8 cellular contexts compared by ENCODE assay signal in the genomic region with DNA sequence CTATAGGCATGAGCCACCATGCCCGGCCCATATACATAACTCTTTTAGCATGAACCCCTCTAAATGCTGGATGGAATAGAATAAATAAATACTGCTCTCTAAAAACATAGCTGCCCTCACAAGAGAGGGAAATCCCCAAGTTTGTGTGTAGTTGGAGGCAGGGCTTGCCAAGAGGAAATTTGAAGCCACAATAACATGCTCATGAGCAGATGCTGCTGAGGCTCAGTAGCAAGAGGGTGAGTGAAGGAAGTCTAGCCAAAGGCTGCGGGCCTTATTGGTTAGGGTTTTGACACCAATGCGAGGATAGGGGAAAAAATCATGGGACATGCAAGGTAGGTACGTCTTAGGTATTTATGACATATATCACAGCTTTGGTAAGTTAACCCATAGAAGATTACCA. TPM values are rescaled to one million over a fixed set of nuclear protein-coding genes. Genes with fewer than 3 reads are reported as not detected.
A peak's percentile ranks its signal among the peaks of the same experiment; 100 is the strongest.
DNase-seq lines count a peak whose midpoint lies in the region; ATAC-seq, FAIRE-seq and TF ChIP-seq lines count a peak whose summit lies in the region.

No MANE protein-coding gene starts in this region.

- intact Hi-C loops in HepG2 (cut with micrococcal nuclease; ENCODE audit: unreplicated experiment) = no loop called here

- POLR2A ChIA-PET in HepG2 (lab: Yijun Ruan, JAX) = no interaction called here

- TF ChIP-seq CTCF in fibroblast of mammary gland (conservative IDR thresholded peaks at IDR 0.05; ENCODE audit: control insufficient read depth, insufficient read depth, low read depth, low read length) = no peak
- no peak for TF ChIP-seq CTCF in HepG2 (CRISPR knock-in tag; IDR thresholded peaks at IDR 0.05)
- no peak for TF ChIP-seq CTCF in right atrium auricular region (IDR thresholded peaks at IDR 0.05)

- ATAC-seq in GM18502 (IDR thresholded peaks at IDR 0.05; ENCODE audit: poor library complexity, unreplicated experiment) (peak; percentile 81), HG02571 (IDR thresholded peaks at IDR 0.05; ENCODE audit: unreplicated experiment) (peak; percentile 48), HepG2 (no peak)

- no TSS peak for BruUV-seq in HepG2 (replicated peaks; lab: Mats Ljungman, UMichigan)

- H3K4me1 ChIP-seq in HepG2 (ENCODE audit: insufficient read depth, low read length) = no peaks in the 10 kb centered on the region
- H3K4me1 ChIP-seq in right atrium auricular region = no peaks in the 10 kb centered on the region

- FAIRE-seq in HepG2 (lab: Jason Lieb, UNC) = no peak

- in situ Hi-C loops in HepG2 (cut with HindIII; ENCODE audit: extremely low pct_ligation_motif_present, low pct_unique_long_range_greater_than_20kb) = no loop called here

- H3K9me3 ChIP-seq in HepG2 (ENCODE audit: low read length) (no peaks in the 10 kb centered on the region), right atrium auricular region (no peaks in the 10 kb centered on the region)

- H3K27ac ChIP-seq in HepG2 (ENCODE audit: extremely low read length, insufficient read depth, low read length) = no peak overlapping the region
- H3K27ac ChIP-seq in right atrium auricular region = no peak overlapping the region

- H3K27me3 ChIP-seq in HepG2 (ENCODE audit: control insufficient read depth in 1 of 2, insufficient read depth in 2 of 2, low read length in 2 of 2) = no peaks in the 10 kb centered on the region
- no peaks in the 10 kb centered on the region for H3K27me3 ChIP-seq in right atrium auricular region

- no peaks in the 10 kb centered on the region for H3K79me2 ChIP-seq in HepG2 (ENCODE audit: insufficient read depth, low read length)

- H3K4me3 ChIP-seq in fibroblast of mammary gland (ENCODE audit: control insufficient read depth, low read depth, low read length) (no peak overlapping the region), HepG2 (replicated peaks in 1 of 3; ENCODE audit: insufficient read depth in 1 of 3, low read depth in 2 of 3, low read length in 3 of 3) (no peak overlapping the region), right atrium auricular region (no peak overlapping the region)

- H3K36me3 ChIP-seq in HepG2 (replicated peaks in 1 of 2; ENCODE audit: control insufficient read depth in 1 of 2, insufficient read depth in 2 of 2, low read length in 2 of 2) (no peaks in the 10 kb centered on the region), right atrium auricular region (no peaks in the 10 kb centered on the region)

- DNase-seq in T-helper 2 cell = peak in 3 of 5 experiments; percentile 47 to 88 (median 54)
- peak; percentile 33 for DNase-seq in fibroblast of mammary gland (ENCODE audit: low read depth)
- no peak for DNase-seq in HepG2 (ENCODE audit: low spot score)
- DNase-seq in NCI-H1092 treated with DMSO at 0.1 percent for 48 hours (lab: John Stamatoyannopoulos, UW) = no peak
- no peak for DNase-seq in right atrium auricular region (ENCODE audit: low spot score)
- no peak for DNase-seq in inferior parietal cortex (ENCODE audit: extremely low spot score)

- no peak overlapping the region for H3K9ac ChIP-seq in HepG2 (ENCODE audit: insufficient read depth, low read depth, low read length)

- no peak overlapping the region for H2AFZ ChIP-seq in HepG2 (ENCODE audit: low read length)

- no peak for TF ChIP-seq RAD21 in HepG2 (CRISPR knock-in tag; IDR thresholded peaks at IDR 0.05)

- no peak overlapping the region for H3K4me2 ChIP-seq in HepG2 (ENCODE audit: low read depth, low read length)

- CTCF ChIA-PET in HepG2 (lab: Yijun Ruan, JAX; ENCODE audit: low intra/inter-chr PET ratio, low total read pairs) = no interaction called here

- 19% methylated on average over 4 of the region's 4 CpGs for WGBS in HepG2 (ENCODE audit: low lambda C conversion rate)

- no peak for TF ChIP-seq POLR2A in HepG2 (IDR thresholded peaks at IDR 0.05; ENCODE audit: insufficient read depth in 1 of 2, low read depth in 2 of 2, low read length in 2 of 2)

- TF ChIP-seq EP300 in HepG2 (IDR thresholded peaks at IDR 0.05; ENCODE audit: low read depth in 2 of 2, low read length in 2 of 2) = no peak
- no peak for TF ChIP-seq EP300 in HepG2 (CRISPR knock-in tag; IDR thresholded peaks at IDR 0.05; ENCODE audit: borderline replicate concordance)

- no peaks in the 10 kb centered on the region for H4K20me1 ChIP-seq in HepG2 (ENCODE audit: insufficient read depth, low read length)

TF ChIP-seq in HepG2, 621 proteins besides CTCF, POLR2A, EP300 and RAD21 (continues in another document):
- TF ChIP-seq, protein P1, sequence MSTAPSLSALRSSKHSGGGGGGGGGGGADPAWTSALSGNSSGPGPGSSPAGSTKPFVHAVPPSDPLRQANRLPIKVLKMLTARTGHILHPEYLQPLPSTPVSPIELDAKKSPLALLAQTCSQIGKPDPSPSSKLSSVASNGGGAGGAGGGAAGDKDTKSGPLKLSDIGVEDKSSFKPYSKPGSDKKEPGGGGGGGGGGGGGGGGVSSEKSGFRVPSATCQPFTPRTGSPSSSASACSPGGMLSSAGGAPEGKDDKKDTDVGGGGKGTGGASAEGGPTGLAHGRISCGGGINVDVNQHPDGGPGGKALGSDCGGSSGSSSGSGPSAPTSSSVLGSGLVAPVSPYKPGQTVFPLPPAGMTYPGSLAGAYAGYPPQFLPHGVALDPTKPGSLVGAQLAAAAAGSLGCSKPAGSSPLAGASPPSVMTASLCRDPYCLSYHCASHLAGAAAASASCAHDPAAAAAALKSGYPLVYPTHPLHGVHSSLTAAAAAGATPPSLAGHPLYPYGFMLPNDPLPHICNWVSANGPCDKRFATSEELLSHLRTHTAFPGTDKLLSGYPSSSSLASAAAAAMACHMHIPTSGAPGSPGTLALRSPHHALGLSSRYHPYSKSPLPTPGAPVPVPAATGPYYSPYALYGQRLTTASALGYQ (CRISPR knock-in tag; IDR thresholded peaks at IDR 0.05) = no peak
- no peak for TF ChIP-seq NR2F6 (IDR thresholded peaks at IDR 0.05)
- TF ChIP-seq NR2F6 (CRISPR knock-in tag; IDR thresholded peaks at IDR 0.05) = no peak
- TF ChIP-seq, protein P2, sequence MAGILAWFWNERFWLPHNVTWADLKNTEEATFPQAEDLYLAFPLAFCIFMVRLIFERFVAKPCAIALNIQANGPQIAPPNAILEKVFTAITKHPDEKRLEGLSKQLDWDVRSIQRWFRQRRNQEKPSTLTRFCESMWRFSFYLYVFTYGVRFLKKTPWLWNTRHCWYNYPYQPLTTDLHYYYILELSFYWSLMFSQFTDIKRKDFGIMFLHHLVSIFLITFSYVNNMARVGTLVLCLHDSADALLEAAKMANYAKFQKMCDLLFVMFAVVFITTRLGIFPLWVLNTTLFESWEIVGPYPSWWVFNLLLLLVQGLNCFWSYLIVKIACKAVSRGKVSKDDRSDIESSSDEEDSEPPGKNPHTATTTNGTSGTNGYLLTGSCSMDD (CRISPR knock-in tag; IDR thresholded peaks at IDR 0.05) = no peak
- TF ChIP-seq TGIF2 (CRISPR knock-in tag; IDR thresholded peaks at IDR 0.05) = no peak
- TF ChIP-seq, protein P3, sequence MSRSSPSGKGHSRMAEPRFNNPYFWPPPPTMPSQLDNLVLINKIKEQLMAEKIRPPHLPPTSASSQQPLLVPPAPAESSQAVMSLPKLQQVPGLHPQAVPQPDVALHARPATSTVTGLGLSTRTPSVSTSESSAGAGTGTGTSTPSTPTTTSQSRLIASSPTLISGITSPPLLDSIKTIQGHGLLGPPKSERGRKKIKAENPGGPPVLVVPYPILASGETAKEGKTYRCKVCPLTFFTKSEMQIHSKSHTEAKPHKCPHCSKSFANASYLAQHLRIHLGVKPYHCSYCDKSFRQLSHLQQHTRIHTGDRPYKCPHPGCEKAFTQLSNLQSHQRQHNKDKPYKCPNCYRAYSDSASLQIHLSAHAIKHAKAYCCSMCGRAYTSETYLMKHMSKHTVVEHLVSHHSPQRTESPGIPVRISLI (CRISPR knock-in tag; IDR thresholded peaks at IDR 0.05; ENCODE audit: borderline replicate concordance) = no peak
- no peak for TF ChIP-seq SRF (IDR thresholded peaks at IDR 0.05; ENCODE audit: low read depth, low read length)
- no peak for TF ChIP-seq ASH2L (IDR thresholded peaks at IDR 0.05; ENCODE audit: insufficient read length, low read depth, low read length)
- TF ChIP-seq ZBTB7A (CRISPR knock-in tag; IDR thresholded peaks at IDR 0.05) = no peak
- TF ChIP-seq, protein P4, sequence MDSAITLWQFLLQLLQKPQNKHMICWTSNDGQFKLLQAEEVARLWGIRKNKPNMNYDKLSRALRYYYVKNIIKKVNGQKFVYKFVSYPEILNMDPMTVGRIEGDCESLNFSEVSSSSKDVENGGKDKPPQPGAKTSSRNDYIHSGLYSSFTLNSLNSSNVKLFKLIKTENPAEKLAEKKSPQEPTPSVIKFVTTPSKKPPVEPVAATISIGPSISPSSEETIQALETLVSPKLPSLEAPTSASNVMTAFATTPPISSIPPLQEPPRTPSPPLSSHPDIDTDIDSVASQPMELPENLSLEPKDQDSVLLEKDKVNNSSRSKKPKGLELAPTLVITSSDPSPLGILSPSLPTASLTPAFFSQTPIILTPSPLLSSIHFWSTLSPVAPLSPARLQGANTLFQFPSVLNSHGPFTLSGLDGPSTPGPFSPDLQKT (CRISPR knock-in tag; IDR thresholded peaks at IDR 0.05; ENCODE audit: borderline replicate concordance) = no peak
- no peak for TF ChIP-seq SRSF4 (IDR thresholded peaks at IDR 0.05; ENCODE audit: low read depth, low read length, poor library complexity, severe bottlenecking)

RNA-seq across cellular contexts. Expression of a gene that starts 17.3 kb away (rescaled TPM):
- 1.0 and 1.4 TPM in 2 replicates for total RNA-seq in HepG2 (2016; rRNA removed; fragmentation: Illumina TruSeq; extraction: Trizol)
- total RNA-seq in HepG2 (2016; cell fraction: cytosol; rRNA removed; fragmentation: Illumina TruSeq; extraction: Trizol; ENCODE audit: low read depth) = 1.3 and 1.7 TPM in 2 replicates
- 0.45 and 1.3 TPM in 2 replicates for total RNA-seq in HepG2 (2016; cell fraction: insoluble cytoplasmic fraction; rRNA removed; fragmentation: Illumina TruSeq; extraction: Trizol)
- total RNA-seq in HepG2 (2016; cell fraction: membrane; rRNA removed; fragmentation: Illumina TruSeq; extraction: Trizol) = 1.1 TPM in 2 replicates
- 0.75 and 1.7 TPM in 2 replicates for total RNA-seq in HepG2 (2016; cell fraction: nucleus; rRNA removed; fragmentation: Illumina TruSeq; extraction: Trizol)
- polyA plus RNA-seq in HepG2 (2011; rRNA removed) = 0.74 and 1.2 TPM in 2 replicates
- polyA plus RNA-seq in HepG2 (2011; cell fraction: cytosol; rRNA removed) = 0.42 and 0.62 TPM in 2 replicates
- polyA plus RNA-seq in HepG2 (2011; cell fraction: nucleus; rRNA removed) = 0.43 and 0.62 TPM in 2 replicates
- polyA plus RNA-seq in HepG2 (2012) = 0.25 and 0.61 TPM in 2 replicates
- 0.74 and 1.2 TPM in 2 replicates for polyA plus RNA-seq in HepG2 (2016; cell fraction: cytosol; fragmentation: Illumina TruSeq; extraction: Trizol; ENCODE audit: low read depth)
- polyA plus RNA-seq in HepG2 (2016; cell fraction: insoluble cytoplasmic fraction; fragmentation: Illumina TruSeq; extraction: Trizol; ENCODE audit: low read depth) = 0.61 and 1.4 TPM in 2 replicates
- 0.98 and 1.2 TPM in 2 replicates for polyA plus RNA-seq in HepG2 (2016; cell fraction: membrane; fragmentation: Illumina TruSeq; extraction: Trizol; ENCODE audit: low read depth)
- 0.56 and 0.72 TPM in 2 replicates for polyA plus RNA-seq in HepG2 (2016; cell fraction: nucleus; fragmentation: Illumina TruSeq; extraction: Trizol; ENCODE audit: insufficient read depth, low read depth)
- 2.8 and 13.1 TPM in 2 replicates for polyA minus RNA-seq in HepG2 (2011; rRNA and poly(A)+ RNA removed; ENCODE audit: low replicate concordance)
- polyA minus RNA-seq in HepG2 (2011; cell fraction: cytosol; rRNA and poly(A)+ RNA removed) = 0.40 TPM in 1 of 2 replicates, not detected in the other
- polyA minus RNA-seq in HepG2 (2011; cell fraction: nucleus; rRNA and poly(A)+ RNA removed) = 4.0 and 4.7 TPM in 2 replicates
- 1 to 10 TPM; 4.1 to 6.4 TPM for total RNA-seq in right atrium auricular region

Comparison
In these comparisons a context has a peak if more than half of its experiments do, and no peak if none do; other contexts are left out.
1. DNase-seq: peak in T-helper 2 cell (3 of 5) and fibroblast of mammary gland (single experiment); none in HepG2 (single experiment), NCI-H1092 treated with DMSO at 0.1 percent for 48 hours (single experiment), right atrium auricular region (single experiment) and inferior parietal cortex (single experiment).